ENCODE assay signal across 1 cellular context in genomic region chr10:7817984-7818294, GRCh38.
TF ChIP-seq lines count a peak whose summit lies in the region.

No MANE protein-coding gene starts in this region.

TF ChIP-seq in H1, 55 proteins besides CTCF, POLR2A, EP300 and RAD21:
- TF ChIP-seq EZH2 (IDR thresholded peaks at IDR 0.05; ENCODE audit: low read depth, low read length, severe bottlenecking) (no peak), FOSL1 (IDR thresholded peaks at IDR 0.05; ENCODE audit: insufficient read depth, low read depth, low read length) (no peak), BCL11A (IDR thresholded peaks at IDR 0.05; ENCODE audit: low read depth in 2 of 2, low read length in 2 of 2) (no peak), RXRA (IDR thresholded peaks at IDR 0.05; ENCODE audit: insufficient read depth, low read depth, low read length) (no peak), HDAC2 (IDR thresholded peaks at IDR 0.05; ENCODE audit: borderline replicate concordance in 1 of 2, low read depth in 2 of 2, low read length in 2 of 2) (0 out of 4 replicates have a peak, but pooled peaks of 1 of the 2 experiments have one; percentile 68), NRF1 (IDR thresholded peaks at IDR 0.05; ENCODE audit: low read depth, low read length) (no peak), ZNF274 (IDR thresholded peaks at IDR 0.05; ENCODE audit: borderline replicate concordance, extremely low read depth, low read length) (no peak), CREB1 (IDR thresholded peaks at IDR 0.05) (no peak), JUN (IDR thresholded peaks at IDR 0.05; ENCODE audit: low read depth, low read length) (no peak), TAF1 (IDR thresholded peaks at IDR 0.05; ENCODE audit: low read depth, low read length) (no peak), HDAC6 (IDR thresholded peaks at IDR 0.05; ENCODE audit: low read depth, low read length) (no peak), SRF (IDR thresholded peaks at IDR 0.05; ENCODE audit: low read depth, low read length) (no peak), KDM4A (IDR thresholded peaks at IDR 0.05; ENCODE audit: low read depth, low read length, severe bottlenecking) (peak; percentile 60), CHD2 (IDR thresholded peaks at IDR 0.05; ENCODE audit: low read length) (no peak), SAP30 (IDR thresholded peaks at IDR 0.05; ENCODE audit: insufficient read depth, insufficient replicate concordance, low read length) (peak; percentile 83), SUZ12 (IDR thresholded peaks at IDR 0.05; ENCODE audit: low read length) (no peak), USF2 (IDR thresholded peaks at IDR 0.05; ENCODE audit: low read length) (no peak), JUND (IDR thresholded peaks at IDR 0.05; ENCODE audit: low read length) (no peak), MAFK (IDR thresholded peaks at IDR 0.05; ENCODE audit: low read depth, low read length) (no peak), CBX8 (IDR thresholded peaks at IDR 0.05; ENCODE audit: borderline replicate concordance, low read depth, low read length) (no peak), CHD1 (IDR thresholded peaks at IDR 0.05; ENCODE audit: low read depth, low read length) (no peak), SIRT6 (IDR thresholded peaks at IDR 0.05; ENCODE audit: low read length) (no peak), SP4 (IDR thresholded peaks at IDR 0.05; ENCODE audit: low read length) (no peak)
